In genomic region chr12:31931796-31932715, GRCh38 we compare ENCODE assay signal across 1 cellular context.
TF ChIP-seq lines count a peak whose summit lies in the region.

No MANE protein-coding gene starts in this region.

TF ChIP-seq in H1, 55 proteins besides CTCF, POLR2A, EP300 and RAD21 (continued from another document):
- TF ChIP-seq KDM4A (IDR thresholded peaks at IDR 0.05; ENCODE audit: low read depth, low read length, severe bottlenecking), result no peak
- TF ChIP-seq PHF8 (conservative IDR thresholded peaks at IDR 0.05; ENCODE audit: low read depth, low read length), result no peak
- no peak for TF ChIP-seq KDM1A (IDR thresholded peaks at IDR 0.05; ENCODE audit: borderline replicate concordance, low read length)
